Comparison of ENCODE assay signal across 23 cellular contexts in the genomic region with DNA sequence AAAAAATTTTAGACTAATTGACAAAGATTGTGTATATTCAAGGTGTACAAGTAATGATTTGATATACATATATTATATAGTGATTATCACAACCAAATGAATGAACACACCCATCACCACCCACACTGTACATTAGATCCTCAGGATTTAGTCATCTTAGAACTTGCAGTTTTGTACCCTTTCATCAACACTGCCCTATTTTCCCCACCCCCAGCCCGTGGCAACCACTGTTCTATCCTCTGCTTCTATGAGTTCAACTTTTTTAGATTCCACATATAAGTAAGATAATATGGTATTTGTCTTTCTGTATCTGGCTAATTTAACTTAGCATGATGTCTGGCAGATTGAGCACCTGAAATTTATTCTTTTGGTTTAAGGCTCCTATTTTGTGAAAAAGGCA.
"Had no signal": no experiment of that assay in that cellular context is flagged by ENCODE, and none has a peak within 500 bp of the region (broad histone marks: within the 10 kb centered on the region; RNA-seq: fewer than 3 reads in every experiment).

No MANE protein-coding gene starts in this region.

- DNase-seq: colonic mucosa; cortex of kidney; dermis blood vessel endothelial cell; dorsolateral prefrontal cortex; effector CD4-positive, alpha-beta T cell; effector CD8-positive, alpha-beta T cell; effector memory CD4-positive, alpha-beta T cell; endodermal cell; erythroblast; esophagus squamous epithelium; foreskin fibroblast; foreskin keratinocyte; foreskin melanocyte; gastrocnemius medialis; glutamatergic neuron; heart left ventricle; heart right ventricle had no signal

- H3K9me3 ChIP-seq: colonic mucosa, esophagus squamous epithelium, gastrocnemius medialis, gastroesophageal sphincter had no signal

- H3K4me3 ChIP-seq: colonic mucosa, coronary artery, dorsolateral prefrontal cortex, esophagus muscularis mucosa, esophagus squamous epithelium, gastrocnemius medialis, gastroesophageal sphincter, heart left ventricle, heart right ventricle had no signal

- H3K4me3 Mint-ChIP-seq: dendritic cell treated with granulocyte-macrophage colony-stimulating factor and Interleukin-4, amounts not matched to agents 40 ng/mL and 50 ng/mL, for 4 days; endodermal cell had no signal

- ATAC-seq: esophagus mucosa, foreskin keratinocyte, gastrocnemius medialis, gastroesophageal sphincter, heart left ventricle, heart right ventricle had no signal

- H3K27ac Mint-ChIP-seq: dendritic cell treated with granulocyte-macrophage colony-stimulating factor and Interleukin-4, amounts not matched to agents 40 ng/mL and 50 ng/mL, for 4 days; endodermal cell had no signal

- H3K4me1 Mint-ChIP-seq: endodermal cell had no signal

- H3K27me3 ChIP-seq: colonic mucosa, gastrocnemius medialis had no signal

- H3K4me1 ChIP-seq: colonic mucosa, esophagus muscularis mucosa, esophagus squamous epithelium, foreskin keratinocyte, gastrocnemius medialis, gastroesophageal sphincter, heart left ventricle, heart right ventricle had no signal

- H3K9me3 Mint-ChIP-seq: dendritic cell treated with granulocyte-macrophage colony-stimulating factor and Interleukin-4, amounts not matched to agents 40 ng/mL and 50 ng/mL, for 4 days had no signal

- H3K36me3 ChIP-seq: colonic mucosa, esophagus muscularis mucosa, esophagus squamous epithelium, gastrocnemius medialis, gastroesophageal sphincter, heart left ventricle, heart right ventricle had no signal

- H3K27ac ChIP-seq: colonic mucosa, coronary artery, dorsolateral prefrontal cortex, epithelial cell of prostate, esophagus muscularis mucosa, esophagus squamous epithelium, foreskin keratinocyte, gastrocnemius medialis, gastroesophageal sphincter, heart left ventricle, heart right ventricle had no signal
